In the genomic region with DNA sequence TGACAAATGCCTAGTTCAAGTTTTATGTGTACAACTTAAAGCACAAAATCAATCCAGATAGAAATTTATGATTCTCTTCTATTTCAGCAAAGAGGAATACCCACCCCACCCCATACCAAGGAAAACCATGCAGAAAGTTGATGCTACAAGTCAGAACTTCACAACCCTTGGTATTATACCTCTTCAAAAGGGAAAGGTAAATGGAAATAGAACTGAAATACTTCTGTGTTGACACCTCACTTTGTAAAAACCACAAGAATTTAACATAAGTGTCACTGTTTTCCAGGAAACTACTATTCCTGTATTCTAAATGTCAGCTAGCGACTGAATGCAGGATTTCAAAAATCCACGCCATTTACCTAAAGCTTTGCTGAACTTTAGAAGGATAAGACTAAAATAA, we compare ENCODE assay signal across 1 cellular context.
TF ChIP-seq lines count a peak whose summit lies in the region.

No MANE protein-coding gene starts in this region.

TF ChIP-seq in HCT116, 20 proteins besides CTCF, POLR2A, EP300 and RAD21:
- TF ChIP-seq, protein P1, sequence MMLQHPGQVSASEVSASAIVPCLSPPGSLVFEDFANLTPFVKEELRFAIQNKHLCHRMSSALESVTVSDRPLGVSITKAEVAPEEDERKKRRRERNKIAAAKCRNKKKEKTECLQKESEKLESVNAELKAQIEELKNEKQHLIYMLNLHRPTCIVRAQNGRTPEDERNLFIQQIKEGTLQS (IDR thresholded peaks at IDR 0.05), result no peak
- no peak for TF ChIP-seq EZH2 (IDR thresholded peaks at IDR 0.05)
- TF ChIP-seq YY1 (IDR thresholded peaks at IDR 0.05; ENCODE audit: extremely low read depth, insufficient replicate concordance, low read depth, low read length), result no peak
- TF ChIP-seq JUND (IDR thresholded peaks at IDR 0.05), result no peak
- no peak for TF ChIP-seq SP1 (IDR thresholded peaks at IDR 0.05; ENCODE audit: low read depth)
- TF ChIP-seq CBX3 (IDR thresholded peaks at IDR 0.05; ENCODE audit: low read depth), result no peak
- no peak for TF ChIP-seq ELF1 (IDR thresholded peaks at IDR 0.05; ENCODE audit: borderline replicate concordance, low read depth)
- no peak for TF ChIP-seq CEBPB (IDR thresholded peaks at IDR 0.05; ENCODE audit: low read depth)
TF ChIP-seq in HCT116: peak in this region for 0.
